ENCODE assay signal across 14 cellular contexts in genomic region chr9:91285729-91286353, GRCh38.
DNase-seq lines count a peak whose midpoint lies in the region; ATAC-seq, FAIRE-seq and TF ChIP-seq lines count a peak whose summit lies in the region.
"Had no signal": no experiment of that assay in that cellular context is flagged by ENCODE, and none has a peak within 500 bp of the region (broad histone marks: within the 10 kb centered on the region; RNA-seq: fewer than 3 reads in every experiment).

No MANE protein-coding gene starts in this region.

- DNase-seq in H54 (ENCODE audit: insufficient read length, low spot score) (no peak), RWPE2 (ENCODE audit: low spot score) (no peak), omental fat pad (ENCODE audit: low spot score) (no peak), mucosa of descending colon (no peak)
- DNase-seq in activated CD4-positive, alpha-beta T cell treated with anti-CD3 and anti-CD28 coated beads, Interleukin-2, amount 50 U/mL, for 1 hour = no peak
- DNase-seq: DMS153, KBM-7, naive B cell, NCI-H345, SHP77 had no signal

- H3K27ac ChIP-seq in RWPE2 (ENCODE audit: poor library complexity, severe bottlenecking) = no peak overlapping the region
- H3K27ac ChIP-seq: coronary artery had no signal

- peak; percentile 23; the same call in 1 of the 3 replicates for ATAC-seq in RWPE2 (ENCODE audit: low read depth)
- ATAC-seq in esophagus mucosa = peak; percentile 66
- ATAC-seq in omental fat pad (ENCODE audit: low FRiP score) = peak; percentile 87
- ATAC-seq in GM18907 (IDR thresholded peaks at IDR 0.05; ENCODE audit: unreplicated experiment) = no peak
- no peak for ATAC-seq in mucosa of descending colon

- H3K4me3 ChIP-seq in RWPE2 (ENCODE audit: severe bottlenecking) = no peak overlapping the region
- no peak overlapping the region for H3K4me3 ChIP-seq in mucosa of descending colon
- H3K4me3 ChIP-seq: coronary artery had no signal

- H3K4me1 ChIP-seq in RWPE2 (ENCODE audit: insufficient read depth, poor library complexity, severe bottlenecking) (peaks cover 10% of the 10 kb centered on the region), mucosa of descending colon (ENCODE audit: low read depth) (no peaks in the 10 kb centered on the region)

- TF ChIP-seq CTCF in RWPE2 (IDR thresholded peaks at IDR 0.05; ENCODE audit: poor library complexity, severe bottlenecking) = no peak
- TF ChIP-seq CTCF in omental fat pad (IDR thresholded peaks at IDR 0.05) = no peak
- no peak for TF ChIP-seq CTCF in mucosa of descending colon (IDR thresholded peaks at IDR 0.05)

- H3K27me3 ChIP-seq in RWPE2 (ENCODE audit: insufficient read depth, poor library complexity, severe bottlenecking) = no peaks in the 10 kb centered on the region

- FAIRE-seq in H54 (lab: Jason Lieb, UNC) = peak; percentile 48
- FAIRE-seq: GM18507 had no signal

- no peaks in the 10 kb centered on the region for H3K9me3 ChIP-seq in RWPE2 (ENCODE audit: severe bottlenecking)
- no peaks in the 10 kb centered on the region for H3K9me3 ChIP-seq in mucosa of descending colon

- no peak for TF ChIP-seq POLR2A in H54 (IDR thresholded peaks at IDR 0.05; ENCODE audit: low read depth, low read length)

- intact Hi-C loops in mucosa of descending colon (cut with DNase I, micrococcal nuclease) = no loop called here

- H3K36me3 ChIP-seq in RWPE2 (ENCODE audit: low read depth) (no peaks in the 10 kb centered on the region), mucosa of descending colon (ENCODE audit: low read depth) (no peaks in the 10 kb centered on the region)

Comparison
In these comparisons a context has a peak if more than half of its experiments do, and no peak if none do; other contexts are left out.
1. ATAC-seq: peak in RWPE2 (single experiment), esophagus mucosa (single experiment) and omental fat pad (single experiment); none in GM18907 (single experiment) and mucosa of descending colon (single experiment).